9 cellular contexts compared by ENCODE assay signal in the genomic region with DNA sequence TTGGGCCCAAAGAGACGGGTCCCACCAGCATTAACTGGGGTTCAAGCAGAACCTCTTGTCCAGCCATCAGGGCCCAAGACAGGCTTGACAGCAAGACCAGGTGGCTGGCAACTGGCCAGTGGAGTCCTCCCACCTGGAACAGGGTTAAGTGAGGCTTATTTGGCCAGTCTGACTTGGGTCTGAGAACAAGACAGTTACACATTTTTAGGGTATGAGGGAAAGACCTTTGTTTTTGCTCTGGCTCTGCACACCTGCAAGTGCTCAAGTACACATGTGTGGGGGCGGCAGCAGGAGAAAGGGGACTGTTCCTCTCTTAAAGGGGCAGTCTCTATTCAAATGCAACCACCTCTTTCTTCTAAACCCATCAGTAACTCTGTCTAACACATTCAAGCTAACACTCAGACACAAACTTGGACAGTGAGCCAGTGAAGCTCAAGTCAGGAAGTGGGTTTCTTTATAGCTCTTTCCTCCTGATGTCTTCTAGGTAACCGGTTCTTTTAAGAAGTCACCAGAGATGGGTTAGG.
DNase-seq lines count a peak whose midpoint lies in the region; ATAC-seq and TF ChIP-seq lines count a peak whose summit lies in the region.
"Had no signal": no experiment of that assay in that cellular context is flagged by ENCODE, and none has a peak within 500 bp of the region (broad histone marks: within the 10 kb centered on the region; RNA-seq: fewer than 3 reads in every experiment).

No MANE protein-coding gene starts in this region.

- peaks cover 94 to 95% of the 10 kb centered on the region in 2 donors for H3K36me3 Mint-ChIP-seq in CD4-positive, alpha-beta memory T cell
- peaks cover 30% of the 10 kb centered on the region for H3K36me3 Mint-ChIP-seq in Calu3 (ENCODE audit: insufficient read depth, unreplicated experiment)

- H3K4me1 Mint-ChIP-seq in CD4-positive, alpha-beta memory T cell, result peaks cover 86 to 98% (median 93%) of the 10 kb centered on the region in 4 donors
- peaks cover 59% of the 10 kb centered on the region for H3K4me1 Mint-ChIP-seq in Calu3 (ENCODE audit: low read depth, unreplicated experiment)

- peak overlapping the region; percentile 94 for H3K27ac ChIP-seq in CD4-positive, alpha-beta memory T cell (ENCODE audit: low read depth, low read length)
- peak overlapping the region in 2 of 3 donors; percentile 27 to 34 for H3K27ac ChIP-seq in thyroid gland
- H3K27ac ChIP-seq: ovary had no signal

- H3K36me3 ChIP-seq in CD4-positive, alpha-beta memory T cell (ENCODE audit: insufficient read depth, low read length), result peaks cover 74% of the 10 kb centered on the region
- H3K36me3 ChIP-seq in thyroid gland, result no peaks in the 10 kb centered on the region
- H3K36me3 ChIP-seq: ovary had no signal

- H3K27me3 ChIP-seq in CD4-positive, alpha-beta memory T cell (ENCODE audit: insufficient read depth, low read length), result no peaks in the 10 kb centered on the region
- H3K27me3 ChIP-seq in thyroid gland, result no peaks in the 10 kb centered on the region
- H3K27me3 ChIP-seq: ovary had no signal

- H3K4me3 ChIP-seq in CD4-positive, alpha-beta memory T cell (ENCODE audit: low read length in 2 of 2), result peak overlapping the region; percentile 44 to 53
- no peak overlapping the region for H3K4me3 ChIP-seq in thyroid gland (replicated peaks in 1 of 3)
- H3K4me3 ChIP-seq: ovary had no signal

- DNase-seq in CD4-positive, alpha-beta memory T cell, result peak; percentile 61 to 69 (median 66)
- peak; percentile 71 for DNase-seq in activated naive CD4-positive, alpha-beta T cell treated with anti-CD3 and anti-CD28 coated beads, Interleukin-2, amount 50 U/mL, for 16 hours
- DNase-seq in thyroid gland (peak; percentile 75 to 77), NOMO-1 treated with DMSO at 0.1 percent for 48 hours (lab: John Stamatoyannopoulos, UW; ENCODE audit: unreplicated experiment) (no peak), Calu3 (no peak), SW480 (ENCODE audit: low spot score) (no peak)

- TF ChIP-seq POLR2A in thyroid gland (IDR thresholded peaks at IDR 0.05), result no peak

- CTCF ChIA-PET in CD4-positive, alpha-beta memory T cell (lab: Charles Lee; ENCODE audit: partially characterized antibody), result interaction anchor here (0.9 to 7.2 kb wide), 13 partner anchors 8 to 182 kb away, joined by 3 to 50 read pairs (median 9); no protein-coding TSS in a partner anchor
- CTCF ChIA-PET in Calu3 (lab: Charles Lee), result no interaction called here

- TF ChIP-seq CTCF in thyroid gland (IDR thresholded peaks at IDR 0.05), result no peak
- TF ChIP-seq CTCF in Calu3 (IDR thresholded peaks at IDR 0.05; ENCODE audit: unreplicated experiment), result no peak

- 57 to 61% methylated on average over 3 of the region's 3 CpGs for WGBS in thyroid gland, 2 donors

- H3K9me3 Mint-ChIP-seq in CD4-positive, alpha-beta memory T cell, result peaks cover 0 to 4% (median 0%) of the 10 kb centered on the region in 8 donors
- no peaks in the 10 kb centered on the region for H3K9me3 Mint-ChIP-seq in Calu3 (ENCODE audit: low read depth, unreplicated experiment)

- peaks cover 100% of the 10 kb centered on the region for H3K4me1 ChIP-seq in CD4-positive, alpha-beta memory T cell (ENCODE audit: insufficient read depth, low read length)
- H3K4me1 ChIP-seq in thyroid gland, result peaks cover 47 to 83% of the 10 kb centered on the region in 2 donors

- H3K27me3 Mint-ChIP-seq in CD4-positive, alpha-beta memory T cell, result no peaks in the 10 kb centered on the region
- no peaks in the 10 kb centered on the region for H3K27me3 Mint-ChIP-seq in Calu3 (ENCODE audit: unreplicated experiment)

- no peaks in the 10 kb centered on the region for H3K9me3 ChIP-seq in CD4-positive, alpha-beta memory T cell (ENCODE audit: control insufficient read depth in 1 of 2, low read length in 2 of 2)
- no peaks in the 10 kb centered on the region for H3K9me3 ChIP-seq in thyroid gland
- H3K9me3 ChIP-seq: ovary had no signal

- POLR2A ChIA-PET in CD4-positive, alpha-beta memory T cell (lab: Charles Lee; ENCODE audit: partially characterized antibody), result interaction anchor here (0.6 to 23.5 kb wide), 19 partner anchors 9 to 222 kb away, joined by 3 to 1488 read pairs (median 11); partner anchors contain the start of gene FLI1

- H3K4me3 Mint-ChIP-seq in CD4-positive, alpha-beta memory T cell, result peak overlapping the region; percentile 70 to 93 (median 84)
- no peak overlapping the region for H3K4me3 Mint-ChIP-seq in Calu3 (ENCODE audit: low read depth, unreplicated experiment)

- peak; percentile 52 for ATAC-seq in GM19351 (IDR thresholded peaks at IDR 0.05; ENCODE audit: unreplicated experiment)
- ATAC-seq in HG03196 (IDR thresholded peaks at IDR 0.05; ENCODE audit: unreplicated experiment), result peak; percentile 36

- peak overlapping the region; percentile 98 to 99 (median 99) for H3K27ac Mint-ChIP-seq in CD4-positive, alpha-beta memory T cell
- H3K27ac Mint-ChIP-seq in Calu3 (ENCODE audit: unreplicated experiment), result no peak overlapping the region

- BruUV-seq in Calu3 (replicated peaks; lab: Mats Ljungman, UMichigan), result no TSS peak

- intact Hi-C loops in CD4-positive, alpha-beta memory T cell (cut with micrococcal nuclease), result loop anchor here (5.0 to 10.0 kb wide), 2 partner anchors 36 to 436 kb away; no protein-coding TSS in a partner anchor
- intact Hi-C loops in thyroid gland (cut with DNase I) (no loop called here), Calu3 (cut with micrococcal nuclease; ENCODE audit: unreplicated experiment) (loop anchor here (10.0 kb wide), 1 partner anchor 296 kb away; no protein-coding TSS in a partner anchor)

Comparison
In these comparisons a context has a peak if more than half of its experiments do, and no peak if none do; other contexts are left out.
1. DNase-seq: peak in CD4-positive, alpha-beta memory T cell (5 of 5), activated naive CD4-positive, alpha-beta T cell treated with anti-CD3 and anti-CD28 coated beads, Interleukin-2, amount 50 U/mL, for 16 hours (single experiment) and thyroid gland (2 of 2); none in NOMO-1 treated with DMSO at 0.1 percent for 48 hours (single experiment), Calu3 (single experiment) and SW480 (single experiment).
2. H3K4me3 ChIP-seq: peak in CD4-positive, alpha-beta memory T cell (2 of 2); none in thyroid gland (0 of 3).